Comparison of ENCODE assay signal across 28 cellular contexts in genomic region chr18:71729611-71730010, GRCh38.
"Had no signal": no experiment of that assay in that cellular context is flagged by ENCODE, and none has a peak within 500 bp of the region (broad histone marks: within the 10 kb centered on the region; RNA-seq: fewer than 3 reads in every experiment).

No MANE protein-coding gene starts in this region.

- DNase-seq: activated CD4-positive, alpha-beta memory T cell treated with anti-CD3 and anti-CD28 coated beads, Interleukin-2, amount 10 ng/mL, durations not matched to agents 7 days and 5 days; activated CD4-positive, alpha-beta T cell treated with anti-CD3 and anti-CD28 coated beads for 1 hour; activated CD4-positive, alpha-beta T cell treated with anti-CD3 and anti-CD28 coated beads for 4 hours; activated CD4-positive, alpha-beta T cell treated with anti-CD3 and anti-CD28 coated beads, Interleukin-2, amount 10 ng/mL, durations not matched to agents 7 days and 5 days; activated CD4-positive, alpha-beta T cell treated with anti-CD3 and anti-CD28 coated beads, Interleukin-2, amount 50 U/mL, for 4 hours; activated CD4-positive, CD25-positive, alpha-beta regulatory T cell; activated CD8-positive, alpha-beta memory T cell treated with anti-CD3 and anti-CD28 coated beads, Interleukin-2, amount 50 U/mL, for 48 hours; activated gamma-delta T cell; activated naive CD4-positive, alpha-beta T cell; activated naive CD4-positive, alpha-beta T cell treated with anti-CD3 and anti-CD28 coated beads, Interleukin-2, amount 10 ng/mL, durations not matched to agents 7 days and 5 days; activated naive CD8-positive, alpha-beta T cell treated with anti-CD3 and anti-CD28 coated beads, Interleukin-2, amount 10 ng/mL, durations not matched to agents 7 days and 5 days; activated T-cell treated with anti-CD3 and anti-CD28 coated beads for 4 hours; activated T-cell treated with anti-CD3 and anti-CD28 coated beads, Interleukin-2, amount 50 U/mL, for 24 hours; activated T-cell treated with anti-CD3 and anti-CD28 coated beads, Interleukin-2, amount 50 U/mL, for 72 hours; central memory CD4-positive, alpha-beta T cell; cerebellar nuclear complex; colonic mucosa; effector CD8-positive, alpha-beta T cell; esophagus squamous epithelium; foreskin melanocyte; heart right ventricle; T-helper 2 cell had no signal

- ATAC-seq: activated naive CD4-positive, alpha-beta T cell treated with anti-CD3 and anti-CD28 coated beads, Interleukin-2, amount 50 U/mL, for 72 hours; activated T-cell treated with anti-CD3 and anti-CD28 coated beads, Interleukin-2, amount 50 U/mL, for 72 hours; gastroesophageal sphincter; heart right ventricle had no signal

- H3K4me3 ChIP-seq: ascending aorta, breast epithelium, cardiac muscle cell, colonic mucosa, esophagus squamous epithelium, gastroesophageal sphincter, heart right ventricle had no signal

- H3K36me3 ChIP-seq: ascending aorta, breast epithelium, cardiac muscle cell, colonic mucosa, esophagus squamous epithelium, gastroesophageal sphincter, heart right ventricle had no signal

- H3K4me1 ChIP-seq: ascending aorta, breast epithelium, colonic mucosa, esophagus squamous epithelium, gastroesophageal sphincter, heart right ventricle had no signal

- H3K27me3 ChIP-seq: ascending aorta, breast epithelium, cardiac muscle cell, colonic mucosa, esophagus squamous epithelium, gastroesophageal sphincter, heart right ventricle had no signal

- H3K9me3 ChIP-seq: ascending aorta, breast epithelium, colonic mucosa, gastroesophageal sphincter had no signal

- H3K27ac ChIP-seq: ascending aorta, breast epithelium, cardiac muscle cell, colonic mucosa, epithelial cell of prostate, esophagus squamous epithelium, gastroesophageal sphincter, heart right ventricle had no signal
